Comparison of ENCODE assay signal across 20 cellular contexts in genomic region chr2:100182494-100183355, GRCh38. TPM values are rescaled to one million over a fixed set of nuclear protein-coding genes. Genes with fewer than 3 reads are reported as not detected.
DNase-seq lines count a peak whose midpoint lies in the region; ATAC-seq, FAIRE-seq and TF ChIP-seq lines count a peak whose summit lies in the region.
"Had no signal": no experiment of that assay in that cellular context is flagged by ENCODE, and none has a peak within 500 bp of the region (broad histone marks: within the 10 kb centered on the region; RNA-seq: fewer than 3 reads in every experiment).

No MANE protein-coding gene starts in this region.

- peak overlapping the region; percentile 53 for H3K18ac ChIP-seq in neuronal stem cell (ENCODE audit: low read length)

- H3K9ac ChIP-seq in adipocyte (ENCODE audit: low read length) = no peak overlapping the region
- H3K9ac ChIP-seq in neuronal stem cell (ENCODE audit: low read depth, low read length, poor library complexity) = no peak overlapping the region

- DNase-seq in GM04503 (ENCODE audit: low read depth) = peak; percentile 31
- peak; percentile 32 for DNase-seq in adipocyte (ENCODE audit: low read depth)
- DNase-seq in heart right ventricle = peak; percentile 47 to 63
- DNase-seq in neuronal stem cell (ENCODE audit: low spot score) = peak; percentile 41
- DNase-seq in NCI-H1417 treated with DMSO at 0.1 percent for 48 hours (lab: John Stamatoyannopoulos, UW) = no peak
- no peak for DNase-seq in frontal cortex (ENCODE audit: low spot score in 2 of 2)
- DNase-seq in MG63 = no peak
- no peak for DNase-seq in foreskin keratinocyte
- DNase-seq: activated naive CD4-positive, alpha-beta T cell treated with anti-CD3 and anti-CD28 coated beads, Interleukin-2, amount 10 ng/mL, durations not matched to agents 7 days and 5 days; CD4-positive, alpha-beta memory T cell; effector memory CD8-positive, alpha-beta T cell; GDM1; GOT3; left colon; naive B cell; NCI-H1092 treated with DMSO at 0.1 percent for 48 hours; NCI-H446 treated with DMSO at 0.1 percent for 48 hours; stimulated activated CD4-positive, alpha-beta T cell treated with anti-CD3 and anti-CD28 coated beads, Interleukin-1b, Interleukin-23, amount 100 ng/mL, for 48 hours; SW 1271 had no signal

- H2AFZ ChIP-seq in neuronal stem cell (ENCODE audit: low read length) = peak overlapping the region; percentile 37

- no peaks in the 10 kb centered on the region for H3K9me3 ChIP-seq in adipocyte (ENCODE audit: control insufficient read depth, low read length)
- H3K9me3 ChIP-seq in heart right ventricle = no peaks in the 10 kb centered on the region
- no peaks in the 10 kb centered on the region for H3K9me3 ChIP-seq in neuronal stem cell (replicated peaks in 1 of 2; ENCODE audit: control insufficient read depth in 2 of 2, insufficient read depth in 1 of 2, low read depth in 1 of 2, low read length in 2 of 2)
- no peaks in the 10 kb centered on the region for H3K9me3 ChIP-seq in MG63

- no peak overlapping the region for H3K14ac ChIP-seq in neuronal stem cell (ENCODE audit: low read length)

- no peak for FAIRE-seq in frontal cortex (lab: Jason Lieb, UNC)

- H2BK120ac ChIP-seq in neuronal stem cell (ENCODE audit: low read depth, low read length) = no peak overlapping the region

- H3K4me2 ChIP-seq in neuronal stem cell (ENCODE audit: insufficient read depth, low read length, poor library complexity, severe bottlenecking) = peak overlapping the region; percentile 37

- peak overlapping the region in 4 of 10 donors; percentile 19 to 71 (median 54) for H3K27ac ChIP-seq in heart right ventricle
- no peak overlapping the region for H3K27ac ChIP-seq in neuronal stem cell (replicated peaks; ENCODE audit: low read length)
- no peak overlapping the region for H3K27ac ChIP-seq in foreskin keratinocyte
- H3K27ac ChIP-seq: VCaP had no signal

- no peak overlapping the region for H4K91ac ChIP-seq in neuronal stem cell (ENCODE audit: low read depth, low read length, poor library complexity)

- H3K36me3 ChIP-seq in adipocyte (ENCODE audit: control insufficient read depth, insufficient read depth, low read length, severe bottlenecking) = no peaks in the 10 kb centered on the region
- H3K36me3 ChIP-seq in heart right ventricle = no peaks in the 10 kb centered on the region
- H3K36me3 ChIP-seq in neuronal stem cell (replicated peaks in 1 of 2; ENCODE audit: control insufficient read depth in 2 of 2, insufficient read depth in 2 of 2, low read length in 2 of 2) = no peaks in the 10 kb centered on the region
- H3K36me3 ChIP-seq in MG63 = no peaks in the 10 kb centered on the region

- H2BK12ac ChIP-seq in neuronal stem cell (ENCODE audit: low read length) = no peak overlapping the region

- no peak overlapping the region for H2AK5ac ChIP-seq in neuronal stem cell (ENCODE audit: low read depth, low read length)

- H3K27me3 ChIP-seq in adipocyte (replicated peaks; ENCODE audit: control insufficient read depth, insufficient read depth, low read length) (peaks cover 5% of the 10 kb centered on the region), heart right ventricle (no peaks in the 10 kb centered on the region), neuronal stem cell (ENCODE audit: control insufficient read depth in 3 of 3, insufficient read depth in 3 of 3, low read depth in 1 of 3, low read length in 3 of 3) (peaks cover 0 to 45% (median 7%) of the 10 kb centered on the region in 3 experiments), MG63 (no peaks in the 10 kb centered on the region), foreskin keratinocyte (no peaks in the 10 kb centered on the region)

- H3K4me3 ChIP-seq in adipocyte (ENCODE audit: low read length) = no peak overlapping the region
- H3K4me3 ChIP-seq in heart right ventricle = no peak overlapping the region
- no peak overlapping the region for H3K4me3 ChIP-seq in neuronal stem cell (ENCODE audit: low read length in 2 of 2)
- H3K4me3 ChIP-seq in MG63 = no peak overlapping the region

- intact Hi-C loops in heart right ventricle (cut with DNase I) = no loop called here

- no peak for TF ChIP-seq CTCF in heart right ventricle (IDR thresholded peaks at IDR 0.05)
- TF ChIP-seq CTCF in foreskin keratinocyte (conservative IDR thresholded peaks at IDR 0.05) = no peak

- ATAC-seq in heart right ventricle (peak; percentile 21 to 87 (median 71)), foreskin keratinocyte (no peak)
- ATAC-seq: effector memory CD8-positive, alpha-beta T cell; left colon had no signal

- no peaks in the 10 kb centered on the region for H3K79me1 ChIP-seq in neuronal stem cell (ENCODE audit: low read depth, low read length)

- H3K4me1 ChIP-seq in adipocyte (ENCODE audit: control insufficient read depth, insufficient read depth, low read length) (peaks cover 8% of the 10 kb centered on the region), heart right ventricle (peaks cover 0 to 18% (median 5%) of the 10 kb centered on the region in 9 donors), neuronal stem cell (ENCODE audit: control insufficient read depth in 2 of 2, insufficient read depth in 1 of 2, low read depth in 1 of 2, low read length in 2 of 2) (peaks cover 9 to 10% of the 10 kb centered on the region in 2 donors), foreskin keratinocyte (no peaks in the 10 kb centered on the region)

- H2BK5ac ChIP-seq in neuronal stem cell (ENCODE audit: low read length) = no peak overlapping the region

- H4K8ac ChIP-seq in neuronal stem cell (ENCODE audit: low read depth, low read length) = no peak overlapping the region

- no peak overlapping the region for H2BK15ac ChIP-seq in neuronal stem cell (ENCODE audit: low read length)

- no peak overlapping the region for H3K4ac ChIP-seq in neuronal stem cell (ENCODE audit: low read length)

- WGBS in heart right ventricle, 2 donors = 41 to 48% methylated on average over 20 of the region's 20 CpGs
- WGBS in neuronal stem cell (ENCODE audit: extremely low coverage in 2 of 2, insufficient read length in 2 of 2, insufficient replicate concordance in 1 of 2), 2 donors = no CpG with 5 or more reads among the region's 20 CpGs

- no peak overlapping the region for H3K23ac ChIP-seq in neuronal stem cell (ENCODE audit: low read depth, low read length, poor library complexity)

RNA-seq across cellular contexts. Expression of gene AFF3, which starts 40.3 kb away (rescaled TPM):
- total RNA-seq in heart right ventricle (10 to 100 TPM in 2 of 10 donors, 1 to 10 TPM in 8; 4.0 to 16.9 (median 7.3) TPM), frontal cortex (56.7 TPM), foreskin keratinocyte (not detected in 2 replicates)
- polyA plus RNA-seq in heart right ventricle (1 to 10 TPM in 1 of 2 donors, under 1 TPM in 1; 0.39 to 1.6 TPM), foreskin keratinocyte (not detected in 2 replicates)
- polyA plus RNA-seq in neuronal stem cell (2013, experiment 1 of 2) = 4.0 TPM
- polyA plus RNA-seq in neuronal stem cell (2013, experiment 2 of 2) = 3.9 TPM
- 1.9 and 6.1 TPM in 2 replicates for total RNA-seq in MG63 (2014; rRNA removed; shearing (Covaris generic); ENCODE audit: low replicate concordance)

Comparison
In these comparisons a context has a peak if more than half of its experiments do, and no peak if none do; other contexts are left out.
1. DNase-seq: peak in GM04503 (single experiment), adipocyte (single experiment), heart right ventricle (2 of 2) and neuronal stem cell (single experiment); none in NCI-H1417 treated with DMSO at 0.1 percent for 48 hours (single experiment), frontal cortex (0 of 2), MG63 (single experiment) and foreskin keratinocyte (0 of 2).